1 cellular context compared by ENCODE assay signal in the genomic region with DNA sequence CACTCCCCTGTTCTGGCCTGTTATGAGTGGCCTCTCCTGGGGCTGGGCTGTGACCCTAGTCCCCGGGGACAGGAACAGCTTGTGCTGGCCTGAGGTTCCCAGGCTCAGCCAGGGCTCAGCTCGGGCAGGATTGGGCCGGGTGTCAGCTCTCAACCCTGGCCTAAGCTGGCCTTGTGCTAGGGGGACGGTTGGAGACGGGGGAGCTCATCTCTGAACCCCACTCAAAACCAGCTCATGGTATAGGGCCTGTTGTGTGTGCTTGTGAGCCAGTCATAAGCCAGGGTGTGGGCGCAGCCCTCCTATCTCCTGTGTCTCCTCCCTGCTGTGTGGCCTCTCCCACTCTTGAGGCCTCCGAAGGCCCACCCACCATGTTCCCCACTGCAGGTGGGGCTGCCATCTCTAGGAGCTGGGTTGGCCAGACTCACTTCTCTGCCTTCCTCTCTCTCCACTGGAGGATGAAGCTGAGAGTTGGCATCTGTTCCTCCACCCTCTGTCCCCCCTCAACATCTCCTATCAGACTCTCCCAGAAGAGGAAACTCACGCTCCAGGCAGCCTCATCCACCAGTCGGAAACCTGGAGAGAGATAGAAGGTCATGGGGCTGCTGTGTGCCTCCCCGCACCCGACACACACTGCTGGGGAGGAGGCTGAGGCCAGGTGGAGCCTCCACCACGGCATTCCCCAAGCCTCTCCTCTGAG.
TF ChIP-seq lines count a peak whose summit lies in the region.

No MANE protein-coding gene starts in this region.

TF ChIP-seq in K562, 482 proteins besides CTCF, POLR2A, EP300 and RAD21 (continued from another document and continues in another):
- TF ChIP-seq TAF1 (IDR thresholded peaks at IDR 0.05; ENCODE audit: control insufficient read depth, extremely low read depth, insufficient read depth, low read length, severe bottlenecking) = peak; percentile 20
- TF ChIP-seq SPI1 (IDR thresholded peaks at IDR 0.05; ENCODE audit: borderline replicate concordance, low read depth, low read length) = peak; percentile 15; the same call in 1 of the 2 replicates
- TF ChIP-seq MAZ (CRISPR knock-in tag; conservative IDR thresholded peaks at IDR 0.05 in 1 of 2, IDR thresholded peaks at IDR 0.05 in 1 of 2) = peak in 1 of 2 experiments; percentile 66; a peak in 2 of 4 replicates
- TF ChIP-seq, protein P1, sequence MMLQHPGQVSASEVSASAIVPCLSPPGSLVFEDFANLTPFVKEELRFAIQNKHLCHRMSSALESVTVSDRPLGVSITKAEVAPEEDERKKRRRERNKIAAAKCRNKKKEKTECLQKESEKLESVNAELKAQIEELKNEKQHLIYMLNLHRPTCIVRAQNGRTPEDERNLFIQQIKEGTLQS (IDR thresholded peaks at IDR 0.05) = no peak
- TF ChIP-seq, protein P1 (CRISPR knock-in tag; conservative IDR thresholded peaks at IDR 0.05) = no peak
- no peak for TF ChIP-seq ZNF239 (CRISPR knock-in tag; IDR thresholded peaks at IDR 0.05)
- peak in 1 of 2 experiments; percentile 45; a peak in 1 of 4 replicates for TF ChIP-seq HDAC1 (IDR thresholded peaks at IDR 0.05)
- TF ChIP-seq MTA3 (IDR thresholded peaks at IDR 0.05; ENCODE audit: borderline replicate concordance) = peak; percentile 62; the same call in 1 of the 2 replicates
- TF ChIP-seq, protein P2, sequence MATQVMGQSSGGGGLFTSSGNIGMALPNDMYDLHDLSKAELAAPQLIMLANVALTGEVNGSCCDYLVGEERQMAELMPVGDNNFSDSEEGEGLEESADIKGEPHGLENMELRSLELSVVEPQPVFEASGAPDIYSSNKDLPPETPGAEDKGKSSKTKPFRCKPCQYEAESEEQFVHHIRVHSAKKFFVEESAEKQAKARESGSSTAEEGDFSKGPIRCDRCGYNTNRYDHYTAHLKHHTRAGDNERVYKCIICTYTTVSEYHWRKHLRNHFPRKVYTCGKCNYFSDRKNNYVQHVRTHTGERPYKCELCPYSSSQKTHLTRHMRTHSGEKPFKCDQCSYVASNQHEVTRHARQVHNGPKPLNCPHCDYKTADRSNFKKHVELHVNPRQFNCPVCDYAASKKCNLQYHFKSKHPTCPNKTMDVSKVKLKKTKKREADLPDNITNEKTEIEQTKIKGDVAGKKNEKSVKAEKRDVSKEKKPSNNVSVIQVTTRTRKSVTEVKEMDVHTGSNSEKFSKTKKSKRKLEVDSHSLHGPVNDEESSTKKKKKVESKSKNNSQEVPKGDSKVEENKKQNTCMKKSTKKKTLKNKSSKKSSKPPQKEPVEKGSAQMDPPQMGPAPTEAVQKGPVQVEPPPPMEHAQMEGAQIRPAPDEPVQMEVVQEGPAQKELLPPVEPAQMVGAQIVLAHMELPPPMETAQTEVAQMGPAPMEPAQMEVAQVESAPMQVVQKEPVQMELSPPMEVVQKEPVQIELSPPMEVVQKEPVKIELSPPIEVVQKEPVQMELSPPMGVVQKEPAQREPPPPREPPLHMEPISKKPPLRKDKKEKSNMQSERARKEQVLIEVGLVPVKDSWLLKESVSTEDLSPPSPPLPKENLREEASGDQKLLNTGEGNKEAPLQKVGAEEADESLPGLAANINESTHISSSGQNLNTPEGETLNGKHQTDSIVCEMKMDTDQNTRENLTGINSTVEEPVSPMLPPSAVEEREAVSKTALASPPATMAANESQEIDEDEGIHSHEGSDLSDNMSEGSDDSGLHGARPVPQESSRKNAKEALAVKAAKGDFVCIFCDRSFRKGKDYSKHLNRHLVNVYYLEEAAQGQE (CRISPR knock-in tag; IDR thresholded peaks at IDR 0.05; ENCODE audit: low read depth) = no peak
- TF ChIP-seq NFIC (IDR thresholded peaks at IDR 0.05) = peak; percentile 72
- no peak for TF ChIP-seq SIN3B (IDR thresholded peaks at IDR 0.05; ENCODE audit: low read depth)
- TF ChIP-seq CHCHD3 (CRISPR knock-in tag; IDR thresholded peaks at IDR 0.05) = no peak
- TF ChIP-seq ZNF282 (CRISPR knock-in tag; IDR thresholded peaks at IDR 0.05) = no peak
- peak; percentile 36; the same call in 1 of the 2 replicates for TF ChIP-seq SOX6 (IDR thresholded peaks at IDR 0.05)
- 0 out of 2 replicates have a peak, but pooled peaks have one; percentile 70 for TF ChIP-seq CTBP1 (IDR thresholded peaks at IDR 0.05; ENCODE audit: borderline replicate concordance)
- peak in 1 of 2 experiments; percentile 82; a peak in 2 of 4 replicates for TF ChIP-seq UBTF (IDR thresholded peaks at IDR 0.05; ENCODE audit: borderline replicate concordance in 1 of 2, low read depth in 2 of 2, low read length in 2 of 2)
- TF ChIP-seq SLC30A9 (CRISPR knock-in tag; IDR thresholded peaks at IDR 0.05) = no peak
- TF ChIP-seq ZNF263 (CRISPR knock-in tag; IDR thresholded peaks at IDR 0.05; ENCODE audit: borderline replicate concordance) = peak; percentile 77; the same call in 1 of the 2 replicates
- TF ChIP-seq FOSL1 (tag; conservative IDR thresholded peaks at IDR 0.05) = no peak; the same call in 1 of the 2 replicates
- TF ChIP-seq MCM3 (IDR thresholded peaks at IDR 0.05) = no peak
- peak; percentile 61 for TF ChIP-seq ZFX (CRISPR knock-in tag; IDR thresholded peaks at IDR 0.05)
- no peak for TF ChIP-seq CREBBP (IDR thresholded peaks at IDR 0.05; ENCODE audit: low read depth, low read length)
- TF ChIP-seq MIER1 (IDR thresholded peaks at IDR 0.05; ENCODE audit: low read depth) = 0 out of 2 replicates have a peak, but pooled peaks have one; percentile 27
- peak; percentile 65; the same call in 1 of the 2 replicates for TF ChIP-seq GATA2 (CRISPR knock-in tag; IDR thresholded peaks at IDR 0.05)
- no peak for TF ChIP-seq ZNF696 (CRISPR knock-in tag; conservative IDR thresholded peaks at IDR 0.05)
- TF ChIP-seq ESRRB (CRISPR knock-in tag; IDR thresholded peaks at IDR 0.05; ENCODE audit: borderline replicate concordance) = no peak
- no peak for TF ChIP-seq BMI1 (IDR thresholded peaks at IDR 0.05; ENCODE audit: low read length)
- TF ChIP-seq PHB (CRISPR knock-in tag; IDR thresholded peaks at IDR 0.05) = 0 out of 2 replicates have a peak, but pooled peaks have one; percentile 63
- no peak for TF ChIP-seq TRIM25 (IDR thresholded peaks at IDR 0.05; ENCODE audit: borderline replicate concordance)
- TF ChIP-seq CHD2 (IDR thresholded peaks at IDR 0.05; ENCODE audit: low read depth, low read length) = no peak
- peak in 1 of 2 experiments; percentile 50; a peak in 2 of 4 replicates for TF ChIP-seq KDM1A (IDR thresholded peaks at IDR 0.05)
- TF ChIP-seq ZNF316 (IDR thresholded peaks at IDR 0.05) = no peak
- TF ChIP-seq HOXB6 (CRISPR knock-in tag; IDR thresholded peaks at IDR 0.05; ENCODE audit: borderline replicate concordance) = no peak
- no peak for TF ChIP-seq CCNT2 (IDR thresholded peaks at IDR 0.05; ENCODE audit: borderline replicate concordance, extremely low read depth, insufficient read length, low read depth, low read length)
- no peak for TF ChIP-seq ELF1 (tag; IDR thresholded peaks at IDR 0.05)
- TF ChIP-seq, protein P3, sequence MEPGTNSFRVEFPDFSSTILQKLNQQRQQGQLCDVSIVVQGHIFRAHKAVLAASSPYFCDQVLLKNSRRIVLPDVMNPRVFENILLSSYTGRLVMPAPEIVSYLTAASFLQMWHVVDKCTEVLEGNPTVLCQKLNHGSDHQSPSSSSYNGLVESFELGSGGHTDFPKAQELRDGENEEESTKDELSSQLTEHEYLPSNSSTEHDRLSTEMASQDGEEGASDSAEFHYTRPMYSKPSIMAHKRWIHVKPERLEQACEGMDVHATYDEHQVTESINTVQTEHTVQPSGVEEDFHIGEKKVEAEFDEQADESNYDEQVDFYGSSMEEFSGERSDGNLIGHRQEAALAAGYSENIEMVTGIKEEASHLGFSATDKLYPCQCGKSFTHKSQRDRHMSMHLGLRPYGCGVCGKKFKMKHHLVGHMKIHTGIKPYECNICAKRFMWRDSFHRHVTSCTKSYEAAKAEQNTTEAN (CRISPR knock-in tag; IDR thresholded peaks at IDR 0.05) = no peak
- no peak for TF ChIP-seq DIDO1 (tag; IDR thresholded peaks at IDR 0.05; ENCODE audit: low read depth)
- peak; percentile 73 for TF ChIP-seq DPF2 (IDR thresholded peaks at IDR 0.05)
- no peak for TF ChIP-seq PTBP1 (IDR thresholded peaks at IDR 0.05; ENCODE audit: low read depth, low read length)
- TF ChIP-seq NR4A1 (CRISPR knock-in tag; IDR thresholded peaks at IDR 0.05) = no peak
- peak; percentile 88 for TF ChIP-seq NR4A1 (tag; IDR thresholded peaks at IDR 0.05)
- TF ChIP-seq C11orf30 (IDR thresholded peaks at IDR 0.05; ENCODE audit: low read depth) = no peak
- no peak for TF ChIP-seq ZNF140 (CRISPR knock-in tag; IDR thresholded peaks at IDR 0.05)
- TF ChIP-seq, protein P4, sequence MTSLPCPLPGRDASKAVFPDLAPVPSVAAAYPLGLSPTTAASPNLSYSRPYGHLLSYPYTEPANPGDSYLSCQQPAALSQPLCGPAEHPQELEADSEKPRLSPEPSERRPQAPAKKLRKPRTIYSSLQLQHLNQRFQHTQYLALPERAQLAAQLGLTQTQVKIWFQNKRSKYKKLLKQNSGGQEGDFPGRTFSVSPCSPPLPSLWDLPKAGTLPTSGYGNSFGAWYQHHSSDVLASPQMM (CRISPR knock-in tag; IDR thresholded peaks at IDR 0.05) = no peak
- 0 out of 2 replicates have a peak, but pooled peaks have one; percentile 17 for TF ChIP-seq FOXM1 (IDR thresholded peaks at IDR 0.05; ENCODE audit: low read depth)
- no peak for TF ChIP-seq FOXM1 (CRISPR knock-in tag; IDR thresholded peaks at IDR 0.05; ENCODE audit: low read depth)
- TF ChIP-seq CXXC5 (CRISPR knock-in tag; IDR thresholded peaks at IDR 0.05) = peak; percentile 43; the same call in 1 of the 2 replicates
- peak; percentile 88 for TF ChIP-seq ARID1B (IDR thresholded peaks at IDR 0.05)
- TF ChIP-seq ID3 (CRISPR knock-in tag; IDR thresholded peaks at IDR 0.05) = no peak
- TF ChIP-seq ID3 (tag; IDR thresholded peaks at IDR 0.05) = peak; percentile 69
- peak; percentile 36 for TF ChIP-seq ZFP36 (IDR thresholded peaks at IDR 0.05; ENCODE audit: low read depth, low read length, partially characterized antibody)
- no peak for TF ChIP-seq ZNF830 (CRISPR knock-in tag; IDR thresholded peaks at IDR 0.05)
- no peak for TF ChIP-seq CREB3L1 (IDR thresholded peaks at IDR 0.05; ENCODE audit: borderline replicate concordance, low read depth)
